ENCODE assay signal across 8 cellular contexts in genomic region chrX:118345401-118346257, GRCh38. TPM values are rescaled to one million over a fixed set of nuclear protein-coding genes. Genes with fewer than 3 reads are reported as not detected.
DNase-seq lines count a peak whose midpoint lies in the region; ATAC-seq and TF ChIP-seq lines count a peak whose summit lies in the region.

Gene WDR44, plus strand, starts transcription at chrX:118346106. Its CDS starts 398 bp downstream, at chrX:118346504.

- peak; percentile 79 for DNase-seq in DMS79 treated with DMSO at 0.1 percent for 48 hours (lab: John Stamatoyannopoulos, UW)
- DNase-seq in Karpas-422 = peak; percentile 97
- DNase-seq in RKO (ENCODE audit: low spot score) = peak; percentile 91
- peak; percentile 84 for DNase-seq in activated T-helper 1 cell treated with Interleukin-2 at 50 U/mL for 16 hours (ENCODE audit: low read depth)
- peak; percentile 95 for DNase-seq in esophagus muscularis mucosa (ENCODE audit: extremely low spot score)
- DNase-seq in myocyte (ENCODE audit: low read depth) = peak; percentile 95
- DNase-seq in stimulated activated CD8-positive, alpha-beta memory T cell treated with anti-CD3 and anti-CD28 coated beads, Interleukin-7, amount 100 ng/mL, for 48 hours (ENCODE audit: extremely low read depth in 1 of 2, low read depth in 1 of 2) = peak; percentile 74 to 85

- H2AFZ ChIP-seq in Karpas-422 (ENCODE audit: low read length) = peak within 1 kb of the TSS; percentile 84

- H3K27ac ChIP-seq in Karpas-422 (ENCODE audit: low read length) (no peak within 1 kb of the TSS), esophagus muscularis mucosa (replicated peaks in 1 of 4) (peak within 1 kb of the TSS; percentile 91 to 93 (median 92))

- H3K4me1 ChIP-seq in Karpas-422 (ENCODE audit: low read length) (peaks cover 23% of the 10 kb centered on the region), esophagus muscularis mucosa (peaks cover 6 to 39% (median 28%) of the 10 kb centered on the region in 4 donors)

- WGBS in esophagus muscularis mucosa = 49% methylated on average over 47 of the region's 62 CpGs

- no peak for TF ChIP-seq EP300 in esophagus muscularis mucosa (IDR thresholded peaks at IDR 0.05)

- H3K4me2 ChIP-seq in Karpas-422 (ENCODE audit: low read depth, low read length, poor library complexity, severe bottlenecking) = peak within 1 kb of the TSS; percentile 71

- H3K36me3 ChIP-seq in Karpas-422 (ENCODE audit: insufficient read depth, low read length) (no peaks in the 10 kb centered on the region), esophagus muscularis mucosa (no peaks in the 10 kb centered on the region)

- H3K4me3 ChIP-seq in Karpas-422 (ENCODE audit: low read length) = peak within 1 kb of the TSS; percentile 79
- H3K4me3 ChIP-seq in esophagus muscularis mucosa = peak within 1 kb of the TSS; percentile 68 to 82 (median 72)

- no peaks in the 10 kb centered on the region for H3K27me3 ChIP-seq in Karpas-422 (ENCODE audit: low read length)
- H3K27me3 ChIP-seq in esophagus muscularis mucosa = peaks cover 0 to 4% (median 0%) of the 10 kb centered on the region in 4 donors

- intact Hi-C loops in esophagus muscularis mucosa (cut with DNase I) = no loop called here

- no peak for TF ChIP-seq CTCF in esophagus muscularis mucosa (IDR thresholded peaks at IDR 0.05)

- peaks cover 11% of the 10 kb centered on the region; the same call in 1 of the 2 replicates for H3K79me2 ChIP-seq in Karpas-422 (ENCODE audit: low read length)

- H3K9me3 ChIP-seq in Karpas-422 (ENCODE audit: low read length) (no peaks in the 10 kb centered on the region), esophagus muscularis mucosa (peaks cover 0 to 4% (median 0%) of the 10 kb centered on the region in 4 donors)

- peak; percentile 84 for ATAC-seq in GM21825 (IDR thresholded peaks at IDR 0.05; ENCODE audit: unreplicated experiment)

- peak; percentile 14 for TF ChIP-seq POLR2A in esophagus muscularis mucosa (IDR thresholded peaks at IDR 0.05; ENCODE audit: low read depth)

- peak within 1 kb of the TSS; percentile 83 for H3K9ac ChIP-seq in Karpas-422 (ENCODE audit: low read length)

- no peaks in the 10 kb centered on the region for H3K9me2 ChIP-seq in Karpas-422 (replicated peaks; ENCODE audit: insufficient read depth, low read length)

- no peaks in the 10 kb centered on the region; the same call in 1 of the 2 replicates for H4K20me1 ChIP-seq in Karpas-422 (ENCODE audit: insufficient read depth, low read depth, low read length)

RNA-seq across cellular contexts. Expression of gene WDR44, which starts in this region (rescaled TPM):
- 10.8 and 10.9 TPM in 2 replicates for total RNA-seq in Karpas-422 (2014; rRNA removed; shearing (Covaris generic); ENCODE audit: low replicate concordance)
- 10 to 100 TPM; 24.4 to 31.9 (median 27.6) TPM for total RNA-seq in esophagus muscularis mucosa
- 12.6 and 18.5 TPM in 2 replicates for total RNA-seq in myocyte
- polyA plus RNA-seq in myocyte (2012) = 6.3 TPM
